In the genomic region with DNA sequence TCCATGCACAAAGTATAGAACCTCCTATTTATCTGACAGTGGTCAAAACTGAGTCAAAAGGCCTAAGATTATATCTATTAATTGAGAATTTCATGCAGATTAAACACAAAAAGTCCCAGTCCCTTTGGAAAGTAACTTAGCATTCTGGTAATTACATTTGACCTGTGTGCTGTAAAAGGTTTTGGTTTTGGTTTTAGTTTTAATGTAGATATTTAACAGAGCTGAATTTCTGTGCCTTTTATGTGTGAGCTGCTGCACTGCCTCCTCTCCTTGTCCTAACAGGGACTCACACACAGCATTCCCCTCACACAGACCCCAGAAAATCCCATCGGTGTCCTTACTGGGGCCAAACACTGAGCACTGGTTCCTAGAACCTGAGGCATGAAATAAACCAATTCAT, we compare ENCODE assay signal across 1 cellular context.
TF ChIP-seq lines count a peak whose summit lies in the region.

No MANE protein-coding gene starts in this region.

TF ChIP-seq in GM12878, 131 proteins besides CTCF, POLR2A, EP300 and RAD21 (continued from another document):
- TF ChIP-seq, protein P1, sequence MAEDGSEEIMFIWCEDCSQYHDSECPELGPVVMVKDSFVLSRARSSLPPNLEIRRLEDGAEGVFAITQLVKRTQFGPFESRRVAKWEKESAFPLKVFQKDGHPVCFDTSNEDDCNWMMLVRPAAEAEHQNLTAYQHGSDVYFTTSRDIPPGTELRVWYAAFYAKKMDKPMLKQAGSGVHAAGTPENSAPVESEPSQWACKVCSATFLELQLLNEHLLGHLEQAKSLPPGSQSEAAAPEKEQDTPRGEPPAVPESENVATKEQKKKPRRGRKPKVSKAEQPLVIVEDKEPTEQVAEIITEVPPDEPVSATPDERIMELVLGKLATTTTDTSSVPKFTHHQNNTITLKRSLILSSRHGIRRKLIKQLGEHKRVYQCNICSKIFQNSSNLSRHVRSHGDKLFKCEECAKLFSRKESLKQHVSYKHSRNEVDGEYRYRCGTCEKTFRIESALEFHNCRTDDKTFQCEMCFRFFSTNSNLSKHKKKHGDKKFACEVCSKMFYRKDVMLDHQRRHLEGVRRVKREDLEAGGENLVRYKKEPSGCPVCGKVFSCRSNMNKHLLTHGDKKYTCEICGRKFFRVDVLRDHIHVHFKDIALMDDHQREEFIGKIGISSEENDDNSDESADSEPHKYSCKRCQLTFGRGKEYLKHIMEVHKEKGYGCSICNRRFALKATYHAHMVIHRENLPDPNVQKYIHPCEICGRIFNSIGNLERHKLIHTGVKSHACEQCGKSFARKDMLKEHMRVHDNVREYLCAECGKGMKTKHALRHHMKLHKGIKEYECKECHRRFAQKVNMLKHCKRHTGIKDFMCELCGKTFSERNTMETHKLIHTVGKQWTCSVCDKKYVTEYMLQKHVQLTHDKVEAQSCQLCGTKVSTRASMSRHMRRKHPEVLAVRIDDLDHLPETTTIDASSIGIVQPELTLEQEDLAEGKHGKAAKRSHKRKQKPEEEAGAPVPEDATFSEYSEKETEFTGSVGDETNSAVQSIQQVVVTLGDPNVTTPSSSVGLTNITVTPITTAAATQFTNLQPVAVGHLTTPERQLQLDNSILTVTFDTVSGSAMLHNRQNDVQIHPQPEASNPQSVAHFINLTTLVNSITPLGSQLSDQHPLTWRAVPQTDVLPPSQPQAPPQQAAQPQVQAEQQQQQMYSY (CRISPR knock-in tag; IDR thresholded peaks at IDR 0.05), result no peak
- 0 out of 2 replicates have a peak, but pooled peaks have one; percentile 22 for TF ChIP-seq TAF1 (IDR thresholded peaks at IDR 0.05; ENCODE audit: borderline replicate concordance, low read depth, low read length)
